ENCODE assay signal across 14 cellular contexts in the genomic region with DNA sequence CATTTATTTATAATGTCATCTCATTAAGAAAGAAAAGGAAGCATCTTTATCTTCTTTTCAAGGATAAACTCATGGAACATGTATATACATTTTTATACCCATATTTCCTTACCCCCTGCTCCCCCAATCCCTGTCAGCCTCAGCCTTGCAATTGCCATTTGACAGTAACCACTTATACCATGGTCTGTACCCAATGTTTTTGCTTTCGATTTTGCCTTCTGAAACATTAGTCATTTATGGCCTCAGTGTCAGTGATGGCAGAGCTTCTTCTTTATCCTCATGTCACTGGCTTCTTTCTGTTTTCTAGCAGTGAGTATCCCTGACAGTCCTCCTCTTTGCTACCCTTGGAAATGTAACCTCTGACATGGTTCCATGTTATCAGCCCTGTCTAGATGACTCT.
DNase-seq lines count a peak whose midpoint lies in the region; ATAC-seq and TF ChIP-seq lines count a peak whose summit lies in the region.
"Had no signal": no experiment of that assay in that cellular context is flagged by ENCODE, and none has a peak within 500 bp of the region (broad histone marks: within the 10 kb centered on the region; RNA-seq: fewer than 3 reads in every experiment).

No MANE protein-coding gene starts in this region.

- no peak overlapping the region for H3K27ac Mint-ChIP-seq in activated CD8-positive, alpha-beta T cell treated with anti-CD3 and anti-CD28 coated beads for 36 hours
- H3K27ac Mint-ChIP-seq: activated CD4-positive, alpha-beta T cell treated with anti-CD3 and anti-CD28 coated beads, Interleukin-2, amount 10 ng/mL, durations not matched to agents 7 days and 5 days; B cell had no signal

- POLR2A ChIA-PET in activated CD8-positive, alpha-beta T cell treated with anti-CD3 and anti-CD28 coated beads for 36 hours (lab: Charles Lee) = no interaction called here

- CTCF ChIA-PET in activated CD8-positive, alpha-beta T cell treated with anti-CD3 and anti-CD28 coated beads for 36 hours (lab: Charles Lee) = no interaction called here

- peaks cover 0 to 19% (median 4%) of the 10 kb centered on the region in 3 donors for H3K4me1 ChIP-seq in gastroesophageal sphincter

- 64 to 90% methylated on average over 1 of the region's 1 CpG for WGBS in gastroesophageal sphincter (ENCODE audit: low coverage in 1 of 2), 2 donors

- H3K9me3 Mint-ChIP-seq in activated CD8-positive, alpha-beta T cell treated with anti-CD3 and anti-CD28 coated beads for 36 hours = peaks cover 4% of the 10 kb centered on the region

- TF ChIP-seq POLR2A in gastroesophageal sphincter (IDR thresholded peaks at IDR 0.05) = no peak

- H3K27me3 ChIP-seq in gastroesophageal sphincter = no peaks in the 10 kb centered on the region
- H3K27me3 ChIP-seq: right atrium auricular region had no signal

- no peak overlapping the region for H3K4me3 ChIP-seq in gastroesophageal sphincter
- H3K4me3 ChIP-seq: K562, right atrium auricular region had no signal

- H3K9me3 ChIP-seq in gastroesophageal sphincter = no peaks in the 10 kb centered on the region
- H3K9me3 ChIP-seq: right atrium auricular region had no signal

- TF ChIP-seq EP300 in gastroesophageal sphincter (IDR thresholded peaks at IDR 0.05) = no peak

- intact Hi-C loops in activated CD8-positive, alpha-beta T cell treated with anti-CD3 and anti-CD28 coated beads for 36 hours (cut with micrococcal nuclease) = no loop called here
- intact Hi-C loops in posterior vena cava (cut with DNase I) = no loop called here

- H3K27ac ChIP-seq in gastroesophageal sphincter = no peak overlapping the region
- H3K27ac ChIP-seq: right atrium auricular region had no signal

- H3K4me3 Mint-ChIP-seq in activated CD8-positive, alpha-beta T cell treated with anti-CD3 and anti-CD28 coated beads for 36 hours = no peak overlapping the region
- H3K4me3 Mint-ChIP-seq: activated CD4-positive, alpha-beta T cell treated with anti-CD3 and anti-CD28 coated beads, Interleukin-2, amount 10 ng/mL, durations not matched to agents 7 days and 5 days; B cell had no signal

- H3K4me1 Mint-ChIP-seq in activated CD8-positive, alpha-beta T cell treated with anti-CD3 and anti-CD28 coated beads for 36 hours (ENCODE audit: low read depth) = peaks cover 11% of the 10 kb centered on the region
- H3K4me1 Mint-ChIP-seq: B cell had no signal

- no peaks in the 10 kb centered on the region for H3K36me3 ChIP-seq in gastroesophageal sphincter
- H3K36me3 ChIP-seq: right atrium auricular region had no signal

- no peak for DNase-seq in activated CD8-positive, alpha-beta T cell treated with anti-CD3 and anti-CD28 coated beads for 36 hours
- DNase-seq in posterior vena cava (ENCODE audit: low spot score) (no peak), NCI-H748 treated with DMSO at 0.1 percent for 48 hours (lab: John Stamatoyannopoulos, UW) (no peak)
- DNase-seq: activated CD4-positive, alpha-beta T cell treated with anti-CD3 and anti-CD28 coated beads, Interleukin-2, amount 10 ng/mL, durations not matched to agents 7 days and 5 days; left cardiac atrium; NCI-H2081 treated with DMSO at 0.1 percent for 48 hours had no signal

- no peaks in the 10 kb centered on the region for H3K27me3 Mint-ChIP-seq in activated CD8-positive, alpha-beta T cell treated with anti-CD3 and anti-CD28 coated beads for 36 hours

- no peaks in the 10 kb centered on the region for H3K36me3 Mint-ChIP-seq in activated CD8-positive, alpha-beta T cell treated with anti-CD3 and anti-CD28 coated beads for 36 hours (ENCODE audit: low read depth)

- TF ChIP-seq CTCF in activated CD8-positive, alpha-beta T cell treated with anti-CD3 and anti-CD28 coated beads for 36 hours (IDR thresholded peaks at IDR 0.05) = no peak
- no peak for TF ChIP-seq CTCF in gastroesophageal sphincter (IDR thresholded peaks at IDR 0.05)

- ATAC-seq in GM18498 (IDR thresholded peaks at IDR 0.05; ENCODE audit: unreplicated experiment) (peak; percentile 79), GM19452 (IDR thresholded peaks at IDR 0.05; ENCODE audit: unreplicated experiment) (peak; percentile 63), HG03354 (IDR thresholded peaks at IDR 0.05; ENCODE audit: poor library complexity, severe bottlenecking, unreplicated experiment) (peak; percentile 64), GM21515 (IDR thresholded peaks at IDR 0.05; ENCODE audit: unreplicated experiment) (no peak), gastroesophageal sphincter (no peak)
- ATAC-seq in activated CD8-positive, alpha-beta T cell treated with anti-CD3 and anti-CD28 coated beads for 36 hours = peak; percentile 85
- ATAC-seq: K562, left cardiac atrium had no signal

Comparison
In these comparisons a context has a peak if more than half of its experiments do, and no peak if none do; other contexts are left out.
1. ATAC-seq: peak in GM18498 (single experiment), GM19452 (single experiment), HG03354 (single experiment) and activated CD8-positive, alpha-beta T cell treated with anti-CD3 and anti-CD28 coated beads for 36 hours (single experiment); none in GM21515 (single experiment) and gastroesophageal sphincter (single experiment).